In genomic region chr1:44501022-44501910, GRCh38 we compare ENCODE assay signal across 1 cellular context.
TF ChIP-seq lines count a peak whose summit lies in the region.

No MANE protein-coding gene starts in this region.

TF ChIP-seq in K562, 482 proteins besides CTCF, POLR2A, EP300 and RAD21 (continued from another document):
- TF ChIP-seq TCF15 (CRISPR knock-in tag; IDR thresholded peaks at IDR 0.05) (no peak), SETDB1 (IDR thresholded peaks at IDR 0.05; ENCODE audit: low read length) (no peak), HOXB6 (CRISPR knock-in tag; IDR thresholded peaks at IDR 0.05; ENCODE audit: borderline replicate concordance) (no peak), UBTF (IDR thresholded peaks at IDR 0.05; ENCODE audit: borderline replicate concordance in 1 of 2, low read depth in 2 of 2, low read length in 2 of 2) (no peak), PREB (CRISPR knock-in tag; IDR thresholded peaks at IDR 0.05) (no peak)
